ENCODE assay signal across 2 cellular contexts in genomic region chr4:3311095-3311372, GRCh38.
TF ChIP-seq lines count a peak whose summit lies in the region.

No MANE protein-coding gene starts in this region.

TF ChIP-seq in IMR-90, 13 proteins besides CTCF, POLR2A, EP300 and RAD21:
- TF ChIP-seq, protein P1, sequence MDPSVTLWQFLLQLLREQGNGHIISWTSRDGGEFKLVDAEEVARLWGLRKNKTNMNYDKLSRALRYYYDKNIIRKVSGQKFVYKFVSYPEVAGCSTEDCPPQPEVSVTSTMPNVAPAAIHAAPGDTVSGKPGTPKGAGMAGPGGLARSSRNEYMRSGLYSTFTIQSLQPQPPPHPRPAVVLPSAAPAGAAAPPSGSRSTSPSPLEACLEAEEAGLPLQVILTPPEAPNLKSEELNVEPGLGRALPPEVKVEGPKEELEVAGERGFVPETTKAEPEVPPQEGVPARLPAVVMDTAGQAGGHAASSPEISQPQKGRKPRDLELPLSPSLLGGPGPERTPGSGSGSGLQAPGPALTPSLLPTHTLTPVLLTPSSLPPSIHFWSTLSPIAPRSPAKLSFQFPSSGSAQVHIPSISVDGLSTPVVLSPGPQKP (IDR thresholded peaks at IDR 0.05; ENCODE audit: borderline replicate concordance, low read depth, low read length), result no peak
- TF ChIP-seq, protein P2, sequence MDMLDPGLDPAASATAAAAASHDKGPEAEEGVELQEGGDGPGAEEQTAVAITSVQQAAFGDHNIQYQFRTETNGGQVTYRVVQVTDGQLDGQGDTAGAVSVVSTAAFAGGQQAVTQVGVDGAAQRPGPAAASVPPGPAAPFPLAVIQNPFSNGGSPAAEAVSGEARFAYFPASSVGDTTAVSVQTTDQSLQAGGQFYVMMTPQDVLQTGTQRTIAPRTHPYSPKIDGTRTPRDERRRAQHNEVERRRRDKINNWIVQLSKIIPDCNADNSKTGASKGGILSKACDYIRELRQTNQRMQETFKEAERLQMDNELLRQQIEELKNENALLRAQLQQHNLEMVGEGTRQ (IDR thresholded peaks at IDR 0.05; ENCODE audit: low read depth, low read length), result no peak
- TF ChIP-seq RCOR1 (IDR thresholded peaks at IDR 0.05; ENCODE audit: insufficient replicate concordance, low read length), result no peak
- TF ChIP-seq FOS (IDR thresholded peaks at IDR 0.05; ENCODE audit: low read depth, low read length), result no peak
- TF ChIP-seq CHD1 (IDR thresholded peaks at IDR 0.05; ENCODE audit: low read depth, low read length), result no peak
- TF ChIP-seq CEBPB (IDR thresholded peaks at IDR 0.05; ENCODE audit: low read depth, low read length), result no peak
- TF ChIP-seq RFX5 (IDR thresholded peaks at IDR 0.05; ENCODE audit: low read depth, low read length), result no peak
- no peak for TF ChIP-seq MAFK (IDR thresholded peaks at IDR 0.05; ENCODE audit: low read depth, low read length)
- TF ChIP-seq SMC3 (IDR thresholded peaks at IDR 0.05; ENCODE audit: low read depth, low read length), result no peak
- no peak for TF ChIP-seq MAZ (IDR thresholded peaks at IDR 0.05; ENCODE audit: borderline replicate concordance, low read depth, low read length)
- TF ChIP-seq MXI1 (IDR thresholded peaks at IDR 0.05; ENCODE audit: borderline replicate concordance, low read depth, low read length), result no peak
- TF ChIP-seq BHLHE40 (IDR thresholded peaks at IDR 0.05; ENCODE audit: low read depth, low read length), result no peak
- no peak for TF ChIP-seq NFE2L2 (IDR thresholded peaks at IDR 0.05; ENCODE audit: low read depth, low read length)

TF ChIP-seq in WTC11, 78 proteins besides CTCF, POLR2A, EP300 and RAD21 (continued from another document):
- no peak for TF ChIP-seq AFF4 (CRISPR knock-in tag; IDR thresholded peaks at IDR 0.05; ENCODE audit: borderline replicate concordance)
- no peak for TF ChIP-seq SMAD4 (CRISPR knock-in tag; IDR thresholded peaks at IDR 0.05)
